ENCODE assay signal across 12 cellular contexts in the genomic region with DNA sequence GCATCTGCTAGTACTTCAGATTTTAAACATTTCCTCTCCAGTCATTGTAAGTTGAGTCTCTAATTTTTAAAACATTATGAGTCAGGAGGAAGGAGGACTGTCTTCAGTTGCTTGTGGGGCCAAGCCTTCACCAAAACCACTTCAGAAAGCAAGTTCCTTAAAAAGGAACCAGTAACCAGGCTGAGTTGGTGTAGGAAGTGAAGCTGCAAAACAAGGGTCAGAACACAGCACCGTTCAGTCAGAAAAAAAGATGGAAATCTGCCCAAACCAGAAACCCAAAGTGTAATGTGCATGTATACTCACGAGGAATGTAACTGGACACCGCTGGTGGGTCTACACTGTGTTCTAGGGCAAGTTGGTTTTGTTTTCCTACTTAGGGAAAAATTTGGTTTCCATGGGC.
A peak's percentile ranks its signal among the peaks of the same experiment; 100 is the strongest.
DNase-seq lines count a peak whose midpoint lies in the region; ATAC-seq and TF ChIP-seq lines count a peak whose summit lies in the region.
"Had no signal": no experiment of that assay in that cellular context is flagged by ENCODE, and none has a peak within 500 bp of the region (broad histone marks: within the 10 kb centered on the region; RNA-seq: fewer than 3 reads in every experiment).

No MANE protein-coding gene starts in this region.

- no peak overlapping the region for H3K4me3 ChIP-seq in fibroblast of pulmonary artery (replicated peaks; ENCODE audit: low read depth, low read length)
- H3K4me3 ChIP-seq in thymus (ENCODE audit: low read length) = no peak overlapping the region
- H3K4me3 ChIP-seq in mucosa of descending colon = no peak overlapping the region
- H3K4me3 ChIP-seq: vagina had no signal

- H3K36me3 Mint-ChIP-seq in activated T-cell treated with anti-CD3 and anti-CD28 coated beads, Interleukin-2, amount 50 U/mL, for 72 hours (ENCODE audit: insufficient read depth in 2 of 2) = no peaks in the 10 kb centered on the region
- H3K36me3 Mint-ChIP-seq in activated T-cell treated with anti-CD3 and anti-CD28 coated beads, Interleukin-2, amount 50 U/mL, for 24 hours (ENCODE audit: low read depth) = no peaks in the 10 kb centered on the region
- H3K36me3 Mint-ChIP-seq: activated CD8-positive, alpha-beta memory T cell treated with anti-CD3 and anti-CD28 coated beads, Interleukin-2, amount 10 ng/mL, durations not matched to agents 7 days and 5 days had no signal

- no peak for TF ChIP-seq CTCF in fibroblast of pulmonary artery (IDR thresholded peaks at IDR 0.05; ENCODE audit: low read length, missing control alignments)
- no peak for TF ChIP-seq CTCF in mucosa of descending colon (IDR thresholded peaks at IDR 0.05)

- H3K36me3 ChIP-seq in thymus (ENCODE audit: control insufficient read depth, insufficient read depth) (no peaks in the 10 kb centered on the region), mucosa of descending colon (ENCODE audit: low read depth) (no peaks in the 10 kb centered on the region)
- H3K36me3 ChIP-seq: vagina had no signal

- H3K9me3 ChIP-seq in thymus (ENCODE audit: control insufficient read depth) (no peaks in the 10 kb centered on the region), mucosa of descending colon (no peaks in the 10 kb centered on the region)
- H3K9me3 ChIP-seq: vagina had no signal

- peak; percentile 17 to 44 for ATAC-seq in activated T-cell treated with anti-CD3 and anti-CD28 coated beads, Interleukin-2, amount 50 U/mL, for 72 hours (replicated peaks in 1 of 2)
- ATAC-seq in mucosa of descending colon (no peak), HG02981 (IDR thresholded peaks at IDR 0.05; ENCODE audit: unreplicated experiment) (no peak), GM21360 (IDR thresholded peaks at IDR 0.05; ENCODE audit: unreplicated experiment) (no peak)
- ATAC-seq: activated CD8-positive, alpha-beta memory T cell treated with anti-CD3 and anti-CD28 coated beads, Interleukin-2, amount 10 ng/mL, durations not matched to agents 7 days and 5 days had no signal

- DNase-seq in activated T-cell treated with anti-CD3 and anti-CD28 coated beads, Interleukin-2, amount 50 U/mL, for 72 hours = no peak
- DNase-seq in activated T-cell treated with anti-CD3 and anti-CD28 coated beads, Interleukin-2, amount 50 U/mL, for 24 hours = no peak
- peak; percentile 64 for DNase-seq in SIG-M5 (lab: John Stamatoyannopoulos, UW)
- DNase-seq in fibroblast of pulmonary artery (ENCODE audit: low read depth) = peak; percentile 63
- no peak for DNase-seq in mucosa of descending colon
- DNase-seq: activated CD8-positive, alpha-beta memory T cell treated with anti-CD3 and anti-CD28 coated beads, Interleukin-2, amount 10 ng/mL, durations not matched to agents 7 days and 5 days; AML-193; cortex of kidney had no signal

- H3K4me1 ChIP-seq in thymus (ENCODE audit: control insufficient read depth, insufficient read depth, low read length) (no peaks in the 10 kb centered on the region), mucosa of descending colon (ENCODE audit: low read depth) (no peaks in the 10 kb centered on the region)
- H3K4me1 ChIP-seq: vagina had no signal

- peak overlapping the region; percentile 42 for H3K27ac ChIP-seq in thymus (ENCODE audit: low read depth)
- H3K27ac ChIP-seq: vagina had no signal

- WGBS in thymus = 11% methylated on average over 3 of the region's 3 CpGs

- no peaks in the 10 kb centered on the region for H3K9me3 Mint-ChIP-seq in activated T-cell treated with anti-CD3 and anti-CD28 coated beads, Interleukin-2, amount 50 U/mL, for 72 hours
- H3K9me3 Mint-ChIP-seq in activated T-cell treated with anti-CD3 and anti-CD28 coated beads, Interleukin-2, amount 50 U/mL, for 24 hours = no peaks in the 10 kb centered on the region

- H3K4me3 Mint-ChIP-seq in activated T-cell treated with anti-CD3 and anti-CD28 coated beads, Interleukin-2, amount 50 U/mL, for 72 hours = no peak overlapping the region
- H3K4me3 Mint-ChIP-seq in activated T-cell treated with anti-CD3 and anti-CD28 coated beads, Interleukin-2, amount 50 U/mL, for 24 hours = no peak overlapping the region
- H3K4me3 Mint-ChIP-seq: activated CD8-positive, alpha-beta memory T cell treated with anti-CD3 and anti-CD28 coated beads, Interleukin-2, amount 10 ng/mL, durations not matched to agents 7 days and 5 days had no signal

- H3K27me3 Mint-ChIP-seq in activated T-cell treated with anti-CD3 and anti-CD28 coated beads, Interleukin-2, amount 50 U/mL, for 72 hours (ENCODE audit: low read depth) = peaks cover 20% of the 10 kb centered on the region
- H3K27me3 Mint-ChIP-seq in activated T-cell treated with anti-CD3 and anti-CD28 coated beads, Interleukin-2, amount 50 U/mL, for 24 hours = no peaks in the 10 kb centered on the region

- peaks cover 9% of the 10 kb centered on the region for H3K4me1 Mint-ChIP-seq in activated T-cell treated with anti-CD3 and anti-CD28 coated beads, Interleukin-2, amount 50 U/mL, for 72 hours (ENCODE audit: low read depth)
- H3K4me1 Mint-ChIP-seq in activated T-cell treated with anti-CD3 and anti-CD28 coated beads, Interleukin-2, amount 50 U/mL, for 24 hours (ENCODE audit: low read depth) = peaks cover 9% of the 10 kb centered on the region
- H3K4me1 Mint-ChIP-seq: activated CD8-positive, alpha-beta memory T cell treated with anti-CD3 and anti-CD28 coated beads, Interleukin-2, amount 10 ng/mL, durations not matched to agents 7 days and 5 days had no signal

- intact Hi-C loops in mucosa of descending colon (cut with DNase I, micrococcal nuclease) = no loop called here

- no peak overlapping the region for H3K27ac Mint-ChIP-seq in activated T-cell treated with anti-CD3 and anti-CD28 coated beads, Interleukin-2, amount 50 U/mL, for 72 hours
- H3K27ac Mint-ChIP-seq in activated T-cell treated with anti-CD3 and anti-CD28 coated beads, Interleukin-2, amount 50 U/mL, for 24 hours = no peak overlapping the region
- H3K27ac Mint-ChIP-seq: activated CD8-positive, alpha-beta memory T cell treated with anti-CD3 and anti-CD28 coated beads, Interleukin-2, amount 10 ng/mL, durations not matched to agents 7 days and 5 days had no signal

- no peaks in the 10 kb centered on the region for H3K27me3 ChIP-seq in thymus (ENCODE audit: control insufficient read depth, insufficient read depth)
- H3K27me3 ChIP-seq: vagina had no signal

Comparison
In these comparisons a context has a peak if more than half of its experiments do, and no peak if none do; other contexts are left out.
1. ATAC-seq: peak in activated T-cell treated with anti-CD3 and anti-CD28 coated beads, Interleukin-2, amount 50 U/mL, for 72 hours (2 of 2); none in mucosa of descending colon (single experiment), HG02981 (single experiment) and GM21360 (single experiment).
2. DNase-seq: peak in SIG-M5 (single experiment) and fibroblast of pulmonary artery (single experiment); none in activated T-cell treated with anti-CD3 and anti-CD28 coated beads, Interleukin-2, amount 50 U/mL, for 72 hours (0 of 2), activated T-cell treated with anti-CD3 and anti-CD28 coated beads, Interleukin-2, amount 50 U/mL, for 24 hours (single experiment) and mucosa of descending colon (0 of 3).